Comparison of ENCODE assay signal across 8 cellular contexts in genomic region chr2:45439788-45440773, GRCh38.
DNase-seq lines count a peak whose midpoint lies in the region; ATAC-seq and TF ChIP-seq lines count a peak whose summit lies in the region.
"Had no signal": no experiment of that assay in that cellular context is flagged by ENCODE, and none has a peak within 500 bp of the region (broad histone marks: within the 10 kb centered on the region; RNA-seq: fewer than 3 reads in every experiment).

No MANE protein-coding gene starts in this region.

- H4K20me1 ChIP-seq in OCI-LY3 (ENCODE audit: insufficient read depth, low read length): no peaks in the 10 kb centered on the region

- no peak overlapping the region for H3K27ac ChIP-seq in OCI-LY3 (ENCODE audit: low read length)

- TF ChIP-seq CTCF in OCI-LY3 (IDR thresholded peaks at IDR 0.05; ENCODE audit: low read depth, low read length): peak; percentile 15; the same call in 1 of the 2 replicates
- TF ChIP-seq CTCF in mucosa of descending colon (IDR thresholded peaks at IDR 0.05): no peak

- no peak overlapping the region for H3K9ac ChIP-seq in OCI-LY3 (ENCODE audit: low read length)

- intact Hi-C loops in mucosa of descending colon (cut with DNase I, micrococcal nuclease): no loop called here

- ATAC-seq in GM18867 (IDR thresholded peaks at IDR 0.05; ENCODE audit: unreplicated experiment): peak; percentile 86
- ATAC-seq in mucosa of descending colon: peak; percentile 25
- ATAC-seq in HG03457 (IDR thresholded peaks at IDR 0.05; ENCODE audit: unreplicated experiment): no peak
- ATAC-seq: activated CD8-positive, alpha-beta memory T cell treated with anti-CD3 and anti-CD28 coated beads, Interleukin-2, amount 10 ng/mL, durations not matched to agents 7 days and 5 days had no signal

- no peaks in the 10 kb centered on the region for H3K9me3 ChIP-seq in OCI-LY3 (ENCODE audit: insufficient read depth, low read length)
- H3K9me3 ChIP-seq in mucosa of descending colon: no peaks in the 10 kb centered on the region

- H3K36me3 ChIP-seq in OCI-LY3 (replicated peaks; ENCODE audit: low read depth, low read length) (no peaks in the 10 kb centered on the region), mucosa of descending colon (ENCODE audit: low read depth) (no peaks in the 10 kb centered on the region)

- H3K79me2 ChIP-seq in OCI-LY3 (ENCODE audit: low read length): no peaks in the 10 kb centered on the region

- H3K4me1 ChIP-seq in OCI-LY3 (ENCODE audit: low read length) (peaks cover 8% of the 10 kb centered on the region), mucosa of descending colon (ENCODE audit: low read depth) (peaks cover 7% of the 10 kb centered on the region)

- CTCF ChIA-PET in HEK293T (lab: Yijun Ruan, JAX): interaction anchor here (0.9 kb wide), 1 partner anchor 16 kb away, joined by 3 read pairs; no protein-coding TSS in a partner anchor

- H3K4me3 ChIP-seq in OCI-LY3 (ENCODE audit: low read length): no peak overlapping the region
- no peak overlapping the region for H3K4me3 ChIP-seq in mucosa of descending colon

- no peak overlapping the region for H3K4me2 ChIP-seq in OCI-LY3 (ENCODE audit: low read length)

- DNase-seq in HEK293T (ENCODE audit: extremely low spot score) (no peak), mucosa of descending colon (no peak), NCI-H526 treated with DMSO at 0.1 percent for 48 hours (lab: John Stamatoyannopoulos, UW) (no peak), NCI-H748 (lab: John Stamatoyannopoulos, UW; ENCODE audit: unreplicated experiment) (no peak)
- DNase-seq: activated CD8-positive, alpha-beta memory T cell treated with anti-CD3 and anti-CD28 coated beads, Interleukin-2, amount 10 ng/mL, durations not matched to agents 7 days and 5 days had no signal

- no peaks in the 10 kb centered on the region for H3K27me3 ChIP-seq in OCI-LY3 (ENCODE audit: low read depth, low read length)

- POLR2A ChIA-PET in HEK293T (lab: Yijun Ruan, JAX): no interaction called here

- no peak overlapping the region for H2AFZ ChIP-seq in OCI-LY3 (ENCODE audit: low read depth, low read length)

TF ChIP-seq in HEK293T, 16 proteins besides CTCF, POLR2A, EP300 and RAD21:
- TF ChIP-seq ZNF384 (IDR thresholded peaks at IDR 0.05): no peak
- no peak for TF ChIP-seq SUZ12 (IDR thresholded peaks at IDR 0.05)
- 0 out of 2 replicates have a peak, but pooled peaks have one; percentile 2 for TF ChIP-seq PKNOX1 (IDR thresholded peaks at IDR 0.05)
- no peak for TF ChIP-seq FOXK2 (IDR thresholded peaks at IDR 0.05)
